10 cellular contexts compared by ENCODE assay signal in genomic region chr12:57149309-57149900, GRCh38. TPM values are rescaled to one million over a fixed set of nuclear protein-coding genes. Genes with fewer than 3 reads are reported as not detected.
DNase-seq lines count a peak whose midpoint lies in the region; ATAC-seq and TF ChIP-seq lines count a peak whose summit lies in the region.
"Had no signal": no experiment of that assay in that cellular context is flagged by ENCODE, and none has a peak within 500 bp of the region (broad histone marks: within the 10 kb centered on the region; RNA-seq: fewer than 3 reads in every experiment).

No MANE protein-coding gene starts in this region.

- no peak overlapping the region for H2AFZ ChIP-seq in ACC112 (ENCODE audit: low read length, unreplicated experiment)

- TF ChIP-seq POLR2A in adrenal gland (IDR thresholded peaks at IDR 0.05): no peak
- no peak for TF ChIP-seq POLR2A in ovary (IDR thresholded peaks at IDR 0.05)

- ATAC-seq in Right ventricle myocardium superior (ENCODE audit: poor library complexity): peak; percentile 87
- ATAC-seq in HG03354 (IDR thresholded peaks at IDR 0.05; ENCODE audit: poor library complexity, severe bottlenecking, unreplicated experiment): no peak

- peaks cover 47% of the 10 kb centered on the region for H3K79me2 ChIP-seq in ACC112 (ENCODE audit: control insufficient read depth, insufficient read depth, low read length, unreplicated experiment)

- CTCF ChIA-PET in A673 (lab: Charles Lee): interaction anchor here (1.3 kb wide), 1 partner anchor 33 kb away, joined by 3 read pairs; no protein-coding TSS in a partner anchor

- H3K4me3 ChIP-seq in ACC112 (ENCODE audit: low read depth, low read length) (peak overlapping the region; percentile 57), adrenal gland (no peak overlapping the region), ovary (no peak overlapping the region), A673 (ENCODE audit: low read depth, low read length, poor library complexity, severe bottlenecking) (no peak overlapping the region)

- no peaks in the 10 kb centered on the region for H3K27me3 ChIP-seq in ACC112 (ENCODE audit: insufficient read depth, low read length)
- H3K27me3 ChIP-seq in adrenal gland: no peaks in the 10 kb centered on the region
- no peaks in the 10 kb centered on the region for H3K27me3 ChIP-seq in ovary
- no peaks in the 10 kb centered on the region for H3K27me3 ChIP-seq in A673 (replicated peaks; ENCODE audit: insufficient read depth, low read depth, low read length, poor library complexity)

- H3K27ac ChIP-seq in ACC112 (ENCODE audit: low read depth, low read length) (peak overlapping the region; percentile 93), adrenal gland (peak overlapping the region; percentile 20 to 84 (median 77)), ovary (peak overlapping the region; percentile 72 to 91), A673 (ENCODE audit: low read depth, low read length, poor library complexity, severe bottlenecking) (no peak overlapping the region)

- H3K9me3 ChIP-seq in adrenal gland (replicated peaks in 1 of 3) (no peaks in the 10 kb centered on the region), ovary (no peaks in the 10 kb centered on the region), A673 (ENCODE audit: low read depth, low read length, poor library complexity, severe bottlenecking) (no peaks in the 10 kb centered on the region)

- TF ChIP-seq CTCF in adrenal gland (IDR thresholded peaks at IDR 0.05): no peak
- no peak for TF ChIP-seq CTCF in ovary (IDR thresholded peaks at IDR 0.05)
- TF ChIP-seq CTCF in A673 (conservative IDR thresholded peaks at IDR 0.05; ENCODE audit: low read depth, low read length): no peak

- H3K36me3 ChIP-seq in ACC112 (ENCODE audit: insufficient read depth, low read length) (peaks cover 36% of the 10 kb centered on the region), adrenal gland (replicated peaks in 1 of 2) (peaks cover 0 to 23% of the 10 kb centered on the region in 2 donors), ovary (no peaks in the 10 kb centered on the region), A673 (ENCODE audit: insufficient read depth, low read length, poor library complexity, severe bottlenecking) (peaks cover 13% of the 10 kb centered on the region)

- POLR2A ChIA-PET in A673 (lab: Charles Lee; ENCODE audit: low non-redundant PET): no interaction called here

- BruUV-seq in A673 (replicated peaks; lab: Mats Ljungman, UMichigan): no TSS peak

- TF ChIP-seq EP300 in ovary (IDR thresholded peaks at IDR 0.05): no peak

- 25 to 57% (median 54%) methylated on average over 10 to 13 of the region's 13 CpGs for WGBS in adrenal gland, 4 donors
- 18 to 32% (median 22%) methylated on average over 13 of the region's 13 CpGs for WGBS in ovary, 3 donors

- DNase-seq in adrenal gland (peak in 6 of 7 donors; percentile 60 to 78 (median 70)), Right ventricle myocardium superior (peak; percentile 89), ovary (peak; percentile 86 to 91 (median 88)), A673 (ENCODE audit: low spot score) (no peak), 8988T (no peak)
- DNase-seq in activated naive CD4-positive, alpha-beta T cell (lab: John Stamatoyannopoulos, UW): no peak
- DNase-seq: occipital lobe had no signal

- H3K4me1 ChIP-seq in ACC112 (ENCODE audit: control insufficient read depth, insufficient read depth, low read length, unreplicated experiment) (peaks cover 91% of the 10 kb centered on the region), adrenal gland (replicated peaks in 1 of 2) (peaks cover 32 to 88% of the 10 kb centered on the region in 2 donors), ovary (ENCODE audit: insufficient read depth) (peaks cover 59% of the 10 kb centered on the region), A673 (ENCODE audit: insufficient read depth, low read length, poor library complexity, severe bottlenecking) (no peaks in the 10 kb centered on the region)

- intact Hi-C loops in adrenal gland (cut with DNase I): no loop called here
- intact Hi-C loops in Right ventricle myocardium superior (cut with DNase I): no loop called here
- intact Hi-C loops in ovary (cut with DNase I): no loop called here
- intact Hi-C loops in A673 (cut with micrococcal nuclease; ENCODE audit: unreplicated experiment): no loop called here

RNA-seq across cellular contexts. Expression of gene LRP1-AS, which starts 2.0 kb away (rescaled TPM):
- total RNA-seq in adrenal gland (not detected), Right ventricle myocardium superior (not detected), ovary (not detected), A673 (2021) (not detected in 2 replicates)
- polyA plus RNA-seq in adrenal gland (not detected), ovary (not detected)
- total RNA-seq: endothelial cell of umbilical vein, occipital lobe had no signal
- polyA plus RNA-seq: endothelial cell of umbilical vein had no signal

RNA-seq across cellular contexts. Expression of gene LRP1, which starts 21.1 kb away (rescaled TPM):
- total RNA-seq in adrenal gland (100 to 1,000 TPM; 126 to 307 (median 179) TPM), Right ventricle myocardium superior (121 TPM), ovary (100 to 1,000 TPM; 148 to 640 (median 405) TPM), A673 (2021) (31.0 and 43.6 TPM in 2 replicates)
- polyA plus RNA-seq in adrenal gland (10 to 100 TPM; 21.2 to 81.0 (median 59.2) TPM), ovary (100 to 1,000 TPM in 1 of 2 donors, 10 to 100 TPM in 1; 76.4 to 168 TPM)

RNA-seq across cellular contexts. Expression of gene STAT6, which starts 38.2 kb away (rescaled TPM):
- total RNA-seq in adrenal gland: 100 to 1,000 TPM; 109 to 227 (median 155) TPM
- polyA plus RNA-seq in adrenal gland: 100 to 1,000 TPM; 102 to 321 (median 177) TPM
- 49.5 TPM for total RNA-seq in Right ventricle myocardium superior
- total RNA-seq in ovary: 100 to 1,000 TPM in 5 of 7 donors, 10 to 100 TPM in 2; 67.4 to 211 (median 168) TPM
- 100 to 1,000 TPM; 145 to 158 TPM for polyA plus RNA-seq in ovary
- 96.3 and 111 TPM in 2 replicates for total RNA-seq in A673 (2021)

Comparison
In these comparisons a context has a peak if more than half of its experiments do, and no peak if none do; other contexts are left out.
1. DNase-seq: peak in adrenal gland (6 of 7), Right ventricle myocardium superior (single experiment) and ovary (5 of 5); none in activated naive CD4-positive, alpha-beta T cell (0 of 4), A673 (single experiment) and 8988T (single experiment).